ENCODE assay signal across 19 cellular contexts in the genomic region with DNA sequence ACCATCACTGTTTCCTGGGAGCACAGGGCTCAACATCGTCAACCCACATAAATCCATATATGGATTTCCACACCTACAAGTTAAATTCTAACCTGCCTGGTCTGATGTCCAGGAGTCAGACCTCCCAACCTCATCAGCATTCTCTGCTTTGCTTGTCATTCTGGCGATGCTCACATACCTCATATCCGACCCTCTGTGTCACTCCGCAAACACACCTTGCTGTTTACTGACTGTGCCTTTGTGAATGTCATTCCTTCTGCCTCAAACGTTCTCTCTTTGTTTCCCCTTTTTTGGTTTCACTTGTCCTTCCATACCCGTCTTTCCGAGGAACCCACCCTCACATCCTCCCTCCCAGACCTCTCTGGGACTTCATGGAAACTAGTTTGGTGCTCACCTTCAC.
DNase-seq lines count a peak whose midpoint lies in the region; ATAC-seq, FAIRE-seq and TF ChIP-seq lines count a peak whose summit lies in the region.
"Had no signal": no experiment of that assay in that cellular context is flagged by ENCODE, and none has a peak within 500 bp of the region (broad histone marks: within the 10 kb centered on the region; RNA-seq: fewer than 3 reads in every experiment).

No MANE protein-coding gene starts in this region.

- no peaks in the 10 kb centered on the region for H4K20me1 ChIP-seq in hepatocyte (ENCODE audit: insufficient read depth, poor library complexity, severe bottlenecking)
- H4K20me1 ChIP-seq: BLaER1 had no signal

- CTCF ChIA-PET in Caco-2 (lab: Charles Lee): no interaction called here

- H3K27ac Mint-ChIP-seq in Caco-2 (ENCODE audit: unreplicated experiment): no peak overlapping the region
- peak overlapping the region; percentile 81 for H3K27ac Mint-ChIP-seq in progenitor cell of endocrine pancreas
- H3K27ac Mint-ChIP-seq: H9 had no signal

- H3K9me2 ChIP-seq in hepatocyte (replicated peaks; ENCODE audit: insufficient read depth): no peaks in the 10 kb centered on the region

- H3K4me3 ChIP-seq in Caco-2 (ENCODE audit: low read depth, low read length) (no peak overlapping the region), hepatocyte (no peak overlapping the region)
- H3K4me3 ChIP-seq: A549, BLaER1 had no signal

- intact Hi-C loops in Caco-2 (cut with micrococcal nuclease; ENCODE audit: unreplicated experiment): loop anchor here (5.0 kb wide), 1 partner anchor 90 kb away; no protein-coding TSS in a partner anchor

- H3K9me3 ChIP-seq in Caco-2 (0 out of 2 replicates have a peak, but pooled peaks cover 3% of the 10 kb centered on the region), hepatocyte (ENCODE audit: low read depth) (no peaks in the 10 kb centered on the region)
- H3K9me3 ChIP-seq: A549, BLaER1 had no signal

- H3K4me1 ChIP-seq in Caco-2: no peaks in the 10 kb centered on the region
- H3K4me1 ChIP-seq in hepatocyte (ENCODE audit: insufficient read depth): peaks cover 5% of the 10 kb centered on the region
- H3K4me1 ChIP-seq: A549, BLaER1 had no signal

- no peaks in the 10 kb centered on the region for H3K27me3 ChIP-seq in Caco-2 (replicated peaks; ENCODE audit: control insufficient read depth, insufficient read depth, low read length)
- H3K27me3 ChIP-seq in hepatocyte: no peaks in the 10 kb centered on the region
- H3K27me3 ChIP-seq: BLaER1 had no signal

- H3K4me2 ChIP-seq in hepatocyte: no peak overlapping the region
- H3K4me2 ChIP-seq: A549, BLaER1 had no signal

- no peak for ATAC-seq in GM19395 (IDR thresholded peaks at IDR 0.05; ENCODE audit: unreplicated experiment)
- ATAC-seq: A549 had no signal

- no TSS peak for BruUV-seq in Caco-2 (replicated peaks; lab: Mats Ljungman, UMichigan)

- DNase-seq in Caco-2: peak in 1 of 2 experiments; percentile 20
- no peak for DNase-seq in GM12892 (ENCODE audit: insufficient read length)
- DNase-seq in hepatocyte (ENCODE audit: low spot score): peak; percentile 14
- no peak for DNase-seq in progenitor cell of endocrine pancreas (ENCODE audit: low spot score, unreplicated experiment)
- no peak for DNase-seq in activated CD4-positive, alpha-beta T cell treated with anti-CD3 and anti-CD28 coated beads for 1 hour
- DNase-seq in stimulated activated naive CD4-positive, alpha-beta T cell treated with Interleukin-2 at 50 U/mL for 16 hours (lab: John Stamatoyannopoulos, UW): no peak
- no peak for DNase-seq in activated effector memory CD4-positive, alpha-beta T cell treated with anti-CD3 and anti-CD28 coated beads, Interleukin-2, amount 50 U/mL, for 16 hours
- DNase-seq: AML-193; CD4-positive, alpha-beta memory T cell; DMS 273 treated with DMSO at 0.1 percent for 48 hours; DMS79; GDM1; GOT3; H9 had no signal

- H3K36me3 ChIP-seq in Caco-2 (ENCODE audit: control insufficient read depth, insufficient read depth, low read length): no peaks in the 10 kb centered on the region
- H3K36me3 ChIP-seq in hepatocyte (replicated peaks; ENCODE audit: insufficient read depth, low read depth): no peaks in the 10 kb centered on the region
- H3K36me3 ChIP-seq: BLaER1 had no signal

- H3K27ac ChIP-seq in hepatocyte: peak overlapping the region; percentile 56
- H3K27ac ChIP-seq: 22Rv1, A549, BLaER1 had no signal

- H3K27me3 Mint-ChIP-seq in Caco-2 (ENCODE audit: insufficient read depth, unreplicated experiment): peaks cover 3% of the 10 kb centered on the region
- no peaks in the 10 kb centered on the region for H3K27me3 Mint-ChIP-seq in progenitor cell of endocrine pancreas

- peaks cover 12% of the 10 kb centered on the region for H3K9me3 Mint-ChIP-seq in Caco-2 (ENCODE audit: unreplicated experiment)
- peaks cover 8% of the 10 kb centered on the region for H3K9me3 Mint-ChIP-seq in progenitor cell of endocrine pancreas (ENCODE audit: low read depth)

- POLR2A ChIA-PET in Caco-2 (lab: Charles Lee): no interaction called here

- WGBS in hepatocyte (ENCODE audit: low lambda C conversion rate, missing lambda C conversion rate): 75% methylated on average over 6 of the region's 7 CpGs

- peaks cover 7% of the 10 kb centered on the region for H3K4me1 Mint-ChIP-seq in Caco-2 (ENCODE audit: low read depth, unreplicated experiment)
- peaks cover 28% of the 10 kb centered on the region for H3K4me1 Mint-ChIP-seq in progenitor cell of endocrine pancreas (ENCODE audit: low read depth)
- H3K4me1 Mint-ChIP-seq: CD14-positive monocyte; CD4-positive, alpha-beta memory T cell; H9 had no signal

- no peaks in the 10 kb centered on the region for H3K79me2 ChIP-seq in hepatocyte

- no peak for TF ChIP-seq POLR2A in GM12892 (IDR thresholded peaks at IDR 0.05; ENCODE audit: low read depth, low read length)

- H3K36me3 Mint-ChIP-seq in Caco-2 (ENCODE audit: insufficient read depth, unreplicated experiment) (no peaks in the 10 kb centered on the region), progenitor cell of endocrine pancreas (ENCODE audit: insufficient read depth) (no peaks in the 10 kb centered on the region)
- H3K36me3 Mint-ChIP-seq: CD14-positive monocyte; CD4-positive, alpha-beta memory T cell had no signal

- peak; percentile 27 for FAIRE-seq in GM12892 (lab: Jason Lieb, UNC)
- FAIRE-seq: A549 had no signal

- TF ChIP-seq CTCF in Caco-2 (IDR thresholded peaks at IDR 0.05; ENCODE audit: insufficient read depth in 1 of 2, low read depth in 1 of 2, low read length in 1 of 2, severe bottlenecking in 1 of 2, unreplicated experiment in 1 of 2): no peak
- no peak for TF ChIP-seq CTCF in hepatocyte (IDR thresholded peaks at IDR 0.05; ENCODE audit: poor library complexity)
- no peak for TF ChIP-seq CTCF in progenitor cell of endocrine pancreas (IDR thresholded peaks at IDR 0.05; ENCODE audit: unreplicated experiment)

- H2AFZ ChIP-seq in hepatocyte: no peak overlapping the region

- H3K4me3 Mint-ChIP-seq in Caco-2 (ENCODE audit: unreplicated experiment) (peak overlapping the region; percentile 10), progenitor cell of endocrine pancreas (ENCODE audit: low read depth) (peak overlapping the region; percentile 4)
- H3K4me3 Mint-ChIP-seq: CD14-positive monocyte; CD4-positive, alpha-beta memory T cell; H9 had no signal
